ENCODE assay signal across 33 cellular contexts in genomic region chr10:124516998-124517397, GRCh38.
"Had no signal": no experiment of that assay in that cellular context is flagged by ENCODE, and none has a peak within 500 bp of the region (broad histone marks: within the 10 kb centered on the region; RNA-seq: fewer than 3 reads in every experiment).

No MANE protein-coding gene starts in this region.

- H3K36me3 ChIP-seq: ascending aorta, cardiac muscle cell had no signal

- H3K4me3 ChIP-seq: ascending aorta, cardiac muscle cell had no signal

- ATAC-seq: activated CD8-positive, alpha-beta T cell treated with anti-CD3 and anti-CD28 coated beads for 36 hours; activated naive CD8-positive, alpha-beta T cell treated with anti-CD3 and anti-CD28 coated beads, Interleukin-2, amount 50 U/mL, for 24 hours; activated T-cell treated with anti-CD3 and anti-CD28 coated beads, Interleukin-2, amount 50 U/mL, for 4 hours; activated T-cell treated with anti-CD3 and anti-CD28 coated beads, Interleukin-2, amount 50 U/mL, for 72 hours; activated T-helper 17 cell treated with anti-CD3 and anti-CD28 coated beads, Interleukin-2, amount 50 U/mL, for 72 hours had no signal

- H3K4me1 Mint-ChIP-seq: activated B cell treated with CpG ODN at 0.5 μM for 24 hours; activated naive CD8-positive, alpha-beta T cell treated with anti-CD3 and anti-CD28 coated beads, Interleukin-2, amount 10 ng/mL, durations not matched to agents 7 days and 5 days; activated T-helper 17 cell treated with anti-CD3 and anti-CD28 coated beads, Interleukin-2, amount 50 U/mL, for 72 hours had no signal

- H3K27ac ChIP-seq: ascending aorta, cardiac muscle cell, VCaP had no signal

- H3K27me3 Mint-ChIP-seq: activated B cell treated with CpG ODN at 0.5 μM for 24 hours; activated CD4-positive, alpha-beta memory T cell treated with anti-CD3 and anti-CD28 coated beads for 36 hours; activated CD4-positive, alpha-beta T cell treated with anti-CD3 and anti-CD28 coated beads, Interleukin-2, amount 10 ng/mL, durations not matched to agents 24 days and 14 days; activated CD8-positive, alpha-beta T cell treated with anti-CD3 and anti-CD28 coated beads for 36 hours; activated naive CD8-positive, alpha-beta T cell; activated naive CD8-positive, alpha-beta T cell treated with anti-CD3 and anti-CD28 coated beads, Interleukin-2, amount 10 ng/mL, durations not matched to agents 7 days and 5 days; activated naive CD8-positive, alpha-beta T cell treated with anti-CD3 and anti-CD28 coated beads, Interleukin-2, amount 50 U/mL, for 24 hours; activated T-helper 17 cell treated with anti-CD3 and anti-CD28 coated beads, Interleukin-2, amount 50 U/mL, for 72 hours; brain had no signal

- H3K9me3 Mint-ChIP-seq: activated B cell treated with CpG ODN at 0.5 μM for 24 hours; activated CD4-positive, alpha-beta memory T cell treated with anti-CD3 and anti-CD28 coated beads for 36 hours; activated CD4-positive, alpha-beta T cell treated with anti-CD3 and anti-CD28 coated beads, Interleukin-2, amount 10 ng/mL, durations not matched to agents 24 days and 14 days; activated CD8-positive, alpha-beta T cell treated with anti-CD3 and anti-CD28 coated beads for 36 hours; activated naive CD4-positive, alpha-beta T cell treated with anti-CD3 and anti-CD28 coated beads for 36 hours; activated naive CD8-positive, alpha-beta T cell treated with anti-CD3 and anti-CD28 coated beads, Interleukin-2, amount 10 ng/mL, durations not matched to agents 7 days and 5 days; activated naive CD8-positive, alpha-beta T cell treated with anti-CD3 and anti-CD28 coated beads, Interleukin-2, amount 50 U/mL, for 24 hours; activated T-cell treated with anti-CD3 and anti-CD28 coated beads, Interleukin-2, amount 50 U/mL, for 4 hours; activated T-cell treated with anti-CD3 and anti-CD28 coated beads, Interleukin-2, amount 50 U/mL, for 72 hours; activated T-helper 1 cell treated with anti-CD3 and anti-CD28 coated beads, Interleukin-12 subunit alpha, Interleukin-12 subunit beta, Interleukin-2, Interleukin-4 antibody, amounts not matched to agents 30 ng/mL and 10 ng/mL and 1 ng/mL, durations not matched to agents 14 hours and 24 hours and 36 hours; activated T-helper 17 cell treated with anti-CD3 and anti-CD28 coated beads, Interleukin-2, amount 50 U/mL, for 72 hours; T-helper 1 cell treated with Interleukin-12 subunit alpha and Interleukin-12 subunit beta and Interleukin-4 antibody, amounts not matched to agents 30 μg/mL and 1 μg/mL, for 36 hours; T-helper 2 cell treated with Interferon-gamma antibody and Interleukin-4, amounts not matched to agents 5 μg/mL and 100 μg/mL, for 36 hours had no signal

- DNase-seq: activated B cell treated with CpG ODN at 0.5 μM for 24 hours; activated CD4-positive, alpha-beta memory T cell treated with anti-CD3 and anti-CD28 coated beads for 36 hours; activated CD4-positive, alpha-beta T cell treated with anti-CD3 and anti-CD28 coated beads for 4 hours; activated CD4-positive, alpha-beta T cell treated with anti-CD3 and anti-CD28 coated beads, Interleukin-2, amount 10 ng/mL, durations not matched to agents 24 days and 14 days; activated CD4-positive, alpha-beta T cell treated with anti-CD3 and anti-CD28 coated beads, Interleukin-2, amount 50 U/mL, for 1 hour; activated CD4-positive, alpha-beta T cell treated with anti-CD3 and anti-CD28 coated beads, Interleukin-2, amount 50 U/mL, for 4 hours; activated CD4-positive, CD25-positive, alpha-beta regulatory T cell treated with anti-CD3 and anti-CD28 coated beads, Interleukin-2, amount 50 U/mL, for 72 hours; activated CD8-positive, alpha-beta memory T cell treated with anti-CD3 and anti-CD28 coated beads, Interleukin-2, amount 50 U/mL, for 4 hours; activated CD8-positive, alpha-beta T cell treated with anti-CD3 and anti-CD28 coated beads for 36 hours; activated effector memory CD4-positive, alpha-beta T cell treated with anti-CD3 and anti-CD28 coated beads, Interleukin-2, amount 50 U/mL, for 16 hours; activated gamma-delta T cell treated with Interleukin-2 at 50 U/mL for 16 hours; activated naive CD4-positive, alpha-beta T cell; activated naive CD4-positive, alpha-beta T cell treated with anti-CD3 and anti-CD28 coated beads for 36 hours; activated naive CD4-positive, alpha-beta T cell treated with anti-CD3 and anti-CD28 coated beads, Interleukin-2, amount 50 U/mL, for 16 hours; activated naive CD8-positive, alpha-beta T cell treated with anti-CD3 and anti-CD28 coated beads, Interleukin-2, amount 10 ng/mL, durations not matched to agents 7 days and 5 days; activated naive CD8-positive, alpha-beta T cell treated with anti-CD3 and anti-CD28 coated beads, Interleukin-2, amount 50 U/mL, for 24 hours; activated T-cell treated with anti-CD3 and anti-CD28 coated beads for 4 hours; activated T-cell treated with anti-CD3 and anti-CD28 coated beads, Interleukin-2, amount 50 U/mL, for 1 hour; activated T-cell treated with anti-CD3 and anti-CD28 coated beads, Interleukin-2, amount 50 U/mL, for 4 hours; activated T-cell treated with anti-CD3 and anti-CD28 coated beads, Interleukin-2, amount 50 U/mL, for 72 hours; SW 1271; T-helper 1 cell; T-helper 2 cell; T-helper 9 cell had no signal

- H3K36me3 Mint-ChIP-seq: activated naive CD8-positive, alpha-beta T cell; activated naive CD8-positive, alpha-beta T cell treated with anti-CD3 and anti-CD28 coated beads, Interleukin-2, amount 10 ng/mL, durations not matched to agents 7 days and 5 days had no signal

- H3K27me3 ChIP-seq: ascending aorta, cardiac muscle cell had no signal

- H3K4me1 ChIP-seq: ascending aorta had no signal

- H3K9me3 ChIP-seq: ascending aorta had no signal

- H3K4me3 Mint-ChIP-seq: activated B cell treated with CpG ODN at 0.5 μM for 24 hours; activated CD4-positive, alpha-beta memory T cell treated with anti-CD3 and anti-CD28 coated beads for 36 hours; activated CD4-positive, alpha-beta T cell treated with anti-CD3 and anti-CD28 coated beads, Interleukin-2, amount 10 ng/mL, durations not matched to agents 24 days and 14 days; activated CD8-positive, alpha-beta T cell treated with anti-CD3 and anti-CD28 coated beads for 36 hours; activated naive CD4-positive, alpha-beta T cell treated with anti-CD3 and anti-CD28 coated beads for 36 hours; activated naive CD8-positive, alpha-beta T cell; activated naive CD8-positive, alpha-beta T cell treated with anti-CD3 and anti-CD28 coated beads, Interleukin-2, amount 10 ng/mL, durations not matched to agents 7 days and 5 days; activated naive CD8-positive, alpha-beta T cell treated with anti-CD3 and anti-CD28 coated beads, Interleukin-2, amount 50 U/mL, for 24 hours; activated T-cell treated with anti-CD3 and anti-CD28 coated beads, Interleukin-2, amount 50 U/mL, for 4 hours; activated T-cell treated with anti-CD3 and anti-CD28 coated beads, Interleukin-2, amount 50 U/mL, for 72 hours; activated T-helper 1 cell treated with anti-CD3 and anti-CD28 coated beads, Interleukin-12 subunit alpha, Interleukin-12 subunit beta, Interleukin-2, Interleukin-4 antibody, amounts not matched to agents 30 ng/mL and 10 ng/mL and 1 ng/mL, durations not matched to agents 14 hours and 24 hours and 36 hours; activated T-helper 17 cell treated with anti-CD3 and anti-CD28 coated beads, Interleukin-2, amount 50 U/mL, for 72 hours; brain; T-helper 1 cell treated with Interleukin-12 subunit alpha and Interleukin-12 subunit beta and Interleukin-4 antibody, amounts not matched to agents 30 μg/mL and 1 μg/mL, for 36 hours; T-helper 2 cell treated with Interferon-gamma antibody and Interleukin-4, amounts not matched to agents 5 μg/mL and 100 μg/mL, for 36 hours had no signal

- H3K27ac Mint-ChIP-seq: activated B cell treated with CpG ODN at 0.5 μM for 24 hours; activated CD4-positive, alpha-beta memory T cell treated with anti-CD3 and anti-CD28 coated beads for 36 hours; activated CD4-positive, alpha-beta T cell treated with anti-CD3 and anti-CD28 coated beads, Interleukin-2, amount 10 ng/mL, durations not matched to agents 24 days and 14 days; activated CD8-positive, alpha-beta T cell treated with anti-CD3 and anti-CD28 coated beads for 36 hours; activated naive CD4-positive, alpha-beta T cell treated with anti-CD3 and anti-CD28 coated beads for 36 hours; activated naive CD8-positive, alpha-beta T cell; activated naive CD8-positive, alpha-beta T cell treated with anti-CD3 and anti-CD28 coated beads, Interleukin-2, amount 10 ng/mL, durations not matched to agents 7 days and 5 days; activated naive CD8-positive, alpha-beta T cell treated with anti-CD3 and anti-CD28 coated beads, Interleukin-2, amount 50 U/mL, for 24 hours; activated T-cell treated with anti-CD3 and anti-CD28 coated beads, Interleukin-2, amount 50 U/mL, for 72 hours; activated T-helper 1 cell treated with anti-CD3 and anti-CD28 coated beads, Interleukin-12 subunit alpha, Interleukin-12 subunit beta, Interleukin-2, Interleukin-4 antibody, amounts not matched to agents 30 ng/mL and 10 ng/mL and 1 ng/mL, durations not matched to agents 14 hours and 24 hours and 36 hours; activated T-helper 17 cell treated with anti-CD3 and anti-CD28 coated beads, Interleukin-2, amount 50 U/mL, for 72 hours; T-helper 1 cell treated with Interleukin-12 subunit alpha and Interleukin-12 subunit beta and Interleukin-4 antibody, amounts not matched to agents 30 μg/mL and 1 μg/mL, for 36 hours; T-helper 2 cell treated with Interferon-gamma antibody and Interleukin-4, amounts not matched to agents 5 μg/mL and 100 μg/mL, for 36 hours had no signal
